18 cellular contexts compared by ENCODE assay signal in the genomic region with DNA sequence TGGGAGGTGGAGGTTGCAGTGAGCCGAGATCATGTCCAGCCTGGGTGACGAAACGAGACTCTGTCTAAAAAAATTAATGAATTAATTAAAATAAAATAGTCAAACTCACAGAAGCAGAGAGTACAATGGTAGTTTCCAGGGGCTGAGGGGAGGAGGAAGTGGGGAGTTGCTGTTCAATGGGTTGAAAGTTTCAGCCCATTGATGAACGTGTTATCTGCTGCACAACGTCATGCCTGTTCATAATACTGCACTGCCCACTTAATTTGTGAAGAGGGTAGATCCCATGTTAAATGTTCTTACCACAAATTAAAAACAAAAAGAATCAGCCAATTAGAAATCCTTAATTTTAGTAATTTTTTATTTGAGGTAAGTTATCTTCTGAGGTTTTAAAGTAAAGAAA. TPM values are rescaled to one million over a fixed set of nuclear protein-coding genes. Genes with fewer than 3 reads are reported as not detected.
DNase-seq lines count a peak whose midpoint lies in the region; ATAC-seq and TF ChIP-seq lines count a peak whose summit lies in the region.
"Had no signal": no experiment of that assay in that cellular context is flagged by ENCODE, and none has a peak within 500 bp of the region (broad histone marks: within the 10 kb centered on the region; RNA-seq: fewer than 3 reads in every experiment).

No MANE protein-coding gene starts in this region.

- TF ChIP-seq CTCF in spleen (IDR thresholded peaks at IDR 0.05 in 8 of 11, conservative IDR thresholded peaks at IDR 0.05 in 3 of 11) (no peak), hepatocyte (IDR thresholded peaks at IDR 0.05; ENCODE audit: poor library complexity) (no peak), uterus (IDR thresholded peaks at IDR 0.05) (no peak)

- peaks cover 3% of the 10 kb centered on the region for H3K36me3 Mint-ChIP-seq in T-helper 1 cell treated with Interleukin-12 subunit alpha and Interleukin-12 subunit beta and Interleukin-4 antibody, amounts not matched to agents 30 μg/mL and 1 μg/mL, for 36 hours (ENCODE audit: low read depth)

- no peaks in the 10 kb centered on the region for H3K36me3 ChIP-seq in spleen
- H3K36me3 ChIP-seq in hepatocyte (replicated peaks; ENCODE audit: insufficient read depth, low read depth) = no peaks in the 10 kb centered on the region
- no peaks in the 10 kb centered on the region for H3K36me3 ChIP-seq in uterus

- H3K27me3 Mint-ChIP-seq in T-helper 1 cell treated with Interleukin-12 subunit alpha and Interleukin-12 subunit beta and Interleukin-4 antibody, amounts not matched to agents 30 μg/mL and 1 μg/mL, for 36 hours (ENCODE audit: low read depth) = no peaks in the 10 kb centered on the region
- H3K27me3 Mint-ChIP-seq: CD4-positive, alpha-beta T cell had no signal

- peak overlapping the region; percentile 63 for H3K4me3 Mint-ChIP-seq in T-helper 1 cell treated with Interleukin-12 subunit alpha and Interleukin-12 subunit beta and Interleukin-4 antibody, amounts not matched to agents 30 μg/mL and 1 μg/mL, for 36 hours

- peaks cover 10% of the 10 kb centered on the region for H3K4me1 Mint-ChIP-seq in T-helper 1 cell treated with Interleukin-12 subunit alpha and Interleukin-12 subunit beta and Interleukin-4 antibody, amounts not matched to agents 30 μg/mL and 1 μg/mL, for 36 hours (ENCODE audit: low read depth)

- no peaks in the 10 kb centered on the region for H3K9me3 ChIP-seq in spleen
- H3K9me3 ChIP-seq in hepatocyte (ENCODE audit: low read depth) = no peaks in the 10 kb centered on the region
- H3K9me3 ChIP-seq in uterus = no peaks in the 10 kb centered on the region

- peaks cover 0 to 41% (median 29%) of the 10 kb centered on the region in 6 donors for H3K4me1 ChIP-seq in spleen
- peaks cover 3% of the 10 kb centered on the region for H3K4me1 ChIP-seq in hepatocyte (ENCODE audit: insufficient read depth)
- no peaks in the 10 kb centered on the region for H3K4me1 ChIP-seq in uterus

- WGBS in spleen, 5 donors = 65 to 81% (median 71%) methylated on average over 5 of the region's 5 CpGs
- 95% methylated on average over 5 of the region's 5 CpGs for WGBS in hepatocyte (ENCODE audit: low lambda C conversion rate, missing lambda C conversion rate)

- H4K20me1 ChIP-seq in hepatocyte (ENCODE audit: insufficient read depth, poor library complexity, severe bottlenecking) = no peaks in the 10 kb centered on the region

- no peaks in the 10 kb centered on the region for H3K79me2 ChIP-seq in hepatocyte

- peak overlapping the region in 3 of 8 donors; percentile 2 to 45 (median 25) for H3K4me3 ChIP-seq in spleen
- H3K4me3 ChIP-seq in hepatocyte = no peak overlapping the region
- no peak overlapping the region for H3K4me3 ChIP-seq in uterus
- H3K4me3 ChIP-seq: lung had no signal

- DNase-seq in T-helper 1 cell (no peak), spleen (no peak), hepatocyte (ENCODE audit: low spot score) (no peak), uterus (no peak)
- DNase-seq: amniotic stem cell; CD4-positive, alpha-beta T cell; dermis blood vessel endothelial cell; NCI-H2081 treated with DMSO at 0.1 percent for 48 hours; nucleus accumbens; SIG-M5; small intestine had no signal

- H3K27me3 ChIP-seq in spleen (replicated peaks in 1 of 7) (no peaks in the 10 kb centered on the region), hepatocyte (no peaks in the 10 kb centered on the region), uterus (no peaks in the 10 kb centered on the region)

- H3K27ac ChIP-seq in spleen = peak overlapping the region in 7 of 8 donors; percentile 20 to 71 (median 59)
- no peak overlapping the region for H3K27ac ChIP-seq in hepatocyte
- no peak overlapping the region for H3K27ac ChIP-seq in uterus
- H3K27ac ChIP-seq: 22Rv1, VCaP had no signal

- no peak overlapping the region for H3K4me2 ChIP-seq in hepatocyte

- intact Hi-C loops in spleen (cut with DNase I; ENCODE audit: low total_unique reads) (no loop called here), uterus (cut with DNase I; ENCODE audit: low total_unique reads) (no loop called here)

- no peaks in the 10 kb centered on the region for H3K9me3 Mint-ChIP-seq in T-helper 1 cell treated with Interleukin-12 subunit alpha and Interleukin-12 subunit beta and Interleukin-4 antibody, amounts not matched to agents 30 μg/mL and 1 μg/mL, for 36 hours
- H3K9me3 Mint-ChIP-seq: CD4-positive, alpha-beta T cell had no signal

- no peak overlapping the region for H2AFZ ChIP-seq in hepatocyte

- H3K27ac Mint-ChIP-seq in T-helper 1 cell treated with Interleukin-12 subunit alpha and Interleukin-12 subunit beta and Interleukin-4 antibody, amounts not matched to agents 30 μg/mL and 1 μg/mL, for 36 hours = no peak overlapping the region

- peak; percentile 66 for ATAC-seq in GM21717 (IDR thresholded peaks at IDR 0.05; ENCODE audit: unreplicated experiment)
- ATAC-seq in HG03521 (IDR thresholded peaks at IDR 0.05; ENCODE audit: unreplicated experiment) = peak; percentile 40
- ATAC-seq in HG03439 (IDR thresholded peaks at IDR 0.05; ENCODE audit: unreplicated experiment) = no peak

- H3K9me2 ChIP-seq in hepatocyte (replicated peaks; ENCODE audit: insufficient read depth) = no peaks in the 10 kb centered on the region

- TF ChIP-seq POLR2A in spleen (IDR thresholded peaks at IDR 0.05) = no peak
- TF ChIP-seq POLR2A in uterus (IDR thresholded peaks at IDR 0.05) = no peak

RNA-seq across cellular contexts. Expression of gene RUFY1, which starts 16.4 kb away (rescaled TPM):
- total RNA-seq in spleen (10 to 100 TPM; 59.5 to 89.6 (median 69.3) TPM), hepatocyte (41.2 and 42.3 TPM in 2 replicates), uterus (10 to 100 TPM in 3 of 4 donors, 1 to 10 TPM in 1; 8.2 to 59.2 (median 42.1) TPM)
- polyA plus RNA-seq in spleen (10 to 100 TPM; 33.9 to 43.2 (median 36.0) TPM), hepatocyte (37.3 and 38.6 TPM in 2 replicates)

Comparison
In these comparisons a context has a peak if more than half of its experiments do, and no peak if none do; other contexts are left out.
1. H3K27ac ChIP-seq: peak in spleen (7 of 8); none in hepatocyte (single experiment) and uterus (0 of 2).